Comparison of ENCODE assay signal across 25 cellular contexts in genomic region chr21:38881041-38881570, GRCh38.
A peak's percentile ranks its signal among the peaks of the same experiment; 100 is the strongest.
DNase-seq lines count a peak whose midpoint lies in the region; ATAC-seq, FAIRE-seq and TF ChIP-seq lines count a peak whose summit lies in the region.
"Had no signal": no experiment of that assay in that cellular context is flagged by ENCODE, and none has a peak within 500 bp of the region (broad histone marks: within the 10 kb centered on the region; RNA-seq: fewer than 3 reads in every experiment).

No MANE protein-coding gene starts in this region.

- BruUV-seq in HepG2 (replicated peaks; lab: Mats Ljungman, UMichigan) (no TSS peak), OCI-LY7 (replicated peaks; lab: Mats Ljungman, UMichigan) (no TSS peak)

- H3K4me1 ChIP-seq in liver (ENCODE audit: control insufficient read depth in 4 of 4, insufficient read depth in 4 of 4, low read length in 3 of 4) (peaks cover 1 to 15% (median 7%) of the 10 kb centered on the region in 4 donors), HepG2 (ENCODE audit: insufficient read depth, low read length) (peaks cover 8% of the 10 kb centered on the region), OCI-LY7 (ENCODE audit: insufficient read depth, low read length, poor library complexity, severe bottlenecking) (no peaks in the 10 kb centered on the region), pancreas (no peaks in the 10 kb centered on the region)

- POLR2A ChIA-PET in HepG2 (lab: Yijun Ruan, JAX) (no interaction called here), OCI-LY7 (lab: Charles Lee) (no interaction called here)

- H3K79me2 ChIP-seq in HepG2 (ENCODE audit: insufficient read depth, low read length) (no peaks in the 10 kb centered on the region), OCI-LY7 (ENCODE audit: insufficient read depth, low read depth, low read length) (no peaks in the 10 kb centered on the region)

- peak in 1 of 2 donors; percentile 14 for TF ChIP-seq RAD21 in liver (IDR thresholded peaks at IDR 0.05)
- TF ChIP-seq RAD21 in HepG2 (CRISPR knock-in tag; IDR thresholded peaks at IDR 0.05), result no peak

- ATAC-seq in HepG2 (no peak), HG03135 (IDR thresholded peaks at IDR 0.05; ENCODE audit: unreplicated experiment) (no peak), pancreas (no peak)
- ATAC-seq: GM23338, HCT116 had no signal

- H3K9me2 ChIP-seq in OCI-LY7 (ENCODE audit: insufficient read depth, low read length), result no peaks in the 10 kb centered on the region

- DNase-seq in HepG2 (ENCODE audit: low spot score) (no peak), fibroblast of villous mesenchyme (ENCODE audit: low read depth) (peak; percentile 80), OCI-LY7 (ENCODE audit: low spot score) (no peak), pancreas (no peak), SKM-1 (lab: John Stamatoyannopoulos, UW; ENCODE audit: unreplicated experiment) (no peak)
- DNase-seq: ACHN; AML-193; BE2C; Calu3; CD4-positive, alpha-beta T cell; COR-L47; DMS53; DMS79 treated with DMSO at 0.1 percent for 48 hours; GF-D8; H9 had no signal

- H4K20me1 ChIP-seq in HepG2 (ENCODE audit: insufficient read depth, low read length) (no peaks in the 10 kb centered on the region), OCI-LY7 (ENCODE audit: insufficient read depth, low read length) (no peaks in the 10 kb centered on the region)
- H4K20me1 ChIP-seq: BLaER1 treated with 17β-estradiol and CSF1 and Interleukin-3, amounts not matched to agents 10 nM and 100 nM had no signal

- H3K27me3 ChIP-seq in liver (ENCODE audit: control insufficient read depth in 4 of 4, insufficient read depth in 4 of 4, low read length in 3 of 4), result no peaks in the 10 kb centered on the region
- H3K27me3 ChIP-seq in HepG2 (ENCODE audit: control insufficient read depth in 1 of 2, insufficient read depth in 2 of 2, low read length in 2 of 2), result no peaks in the 10 kb centered on the region
- H3K27me3 ChIP-seq in pancreas, result peaks cover 0 to 4% (median 0%) of the 10 kb centered on the region in 4 donors
- H3K27me3 ChIP-seq: BE2C; BLaER1 treated with 17β-estradiol and CSF1 and Interleukin-3, amounts not matched to agents 10 nM and 100 nM had no signal

- TF ChIP-seq CTCF in liver (IDR thresholded peaks at IDR 0.05; ENCODE audit: low read depth, low read length, missing input control), result no peak
- no peak for TF ChIP-seq CTCF in HepG2 (CRISPR knock-in tag; IDR thresholded peaks at IDR 0.05)
- no peak for TF ChIP-seq CTCF in fibroblast of villous mesenchyme (IDR thresholded peaks at IDR 0.05; ENCODE audit: insufficient read depth, low read depth, low read length)
- no peak for TF ChIP-seq CTCF in OCI-LY7 (conservative IDR thresholded peaks at IDR 0.05; ENCODE audit: low read length)
- TF ChIP-seq CTCF in pancreas (IDR thresholded peaks at IDR 0.05), result no peak

- H3K27ac ChIP-seq in liver (ENCODE audit: low read depth in 1 of 2, low read length in 2 of 2) (peak overlapping the region; percentile 18 to 70), HepG2 (ENCODE audit: extremely low read length, insufficient read depth, low read length) (no peak overlapping the region), OCI-LY7 (ENCODE audit: low read depth, low read length, poor library complexity, severe bottlenecking) (no peak overlapping the region), pancreas (no peak overlapping the region)
- H3K27ac ChIP-seq: 22Rv1; BLaER1 treated with 17β-estradiol and CSF1 and Interleukin-3, amounts not matched to agents 10 nM and 100 nM had no signal

- H2AFZ ChIP-seq in HepG2 (ENCODE audit: low read length) (no peak overlapping the region), OCI-LY7 (ENCODE audit: low read length) (no peak overlapping the region)
- H2AFZ ChIP-seq: GM23338 had no signal

- WGBS in liver, result 82% methylated on average over 1 of the region's 1 CpG
- WGBS in HepG2 (ENCODE audit: low lambda C conversion rate), result 3% methylated on average over 1 of the region's 1 CpG
- 57 to 58% methylated on average over 1 of the region's 1 CpG for WGBS in pancreas, 2 donors

- H3K4me3 ChIP-seq in liver (ENCODE audit: low read depth in 1 of 3, low read length in 3 of 3) (no peak overlapping the region), HepG2 (replicated peaks in 1 of 3; ENCODE audit: insufficient read depth in 1 of 3, low read depth in 2 of 3, low read length in 3 of 3) (no peak overlapping the region), fibroblast of villous mesenchyme (ENCODE audit: low read depth, low read length) (no peak overlapping the region), OCI-LY7 (ENCODE audit: low read depth, low read length, poor library complexity, severe bottlenecking) (no peak overlapping the region), pancreas (no peak overlapping the region)
- H3K4me3 ChIP-seq: BLaER1 treated with 17β-estradiol and CSF1 and Interleukin-3, amounts not matched to agents 10 nM and 100 nM; GM23338 had no signal

- H3K4me2 ChIP-seq in HepG2 (ENCODE audit: low read depth, low read length) (no peak overlapping the region), OCI-LY7 (ENCODE audit: low read length) (no peak overlapping the region)
- H3K4me2 ChIP-seq: BLaER1 treated with 17β-estradiol and CSF1 and Interleukin-3, amounts not matched to agents 10 nM and 100 nM; GM23338 had no signal

- TF ChIP-seq POLR2A in HepG2 (IDR thresholded peaks at IDR 0.05; ENCODE audit: insufficient read depth in 1 of 2, low read depth in 2 of 2, low read length in 2 of 2), result no peak

- H3K36me3 ChIP-seq in liver (ENCODE audit: control insufficient read depth in 4 of 4, insufficient read depth in 3 of 4, low read depth in 1 of 4, low read length in 3 of 4) (no peaks in the 10 kb centered on the region), HepG2 (replicated peaks in 1 of 2; ENCODE audit: control insufficient read depth in 1 of 2, insufficient read depth in 2 of 2, low read length in 2 of 2) (no peaks in the 10 kb centered on the region), OCI-LY7 (ENCODE audit: insufficient read depth, low read length) (no peaks in the 10 kb centered on the region), pancreas (no peaks in the 10 kb centered on the region)
- H3K36me3 ChIP-seq: BE2C; BLaER1 treated with 17β-estradiol and CSF1 and Interleukin-3, amounts not matched to agents 10 nM and 100 nM had no signal

- FAIRE-seq in HepG2 (lab: Jason Lieb, UNC) (no peak), endometrium (lab: Jason Lieb, UNC) (peak; percentile 100), pancreas (lab: Jason Lieb, UNC) (no peak)
- FAIRE-seq: A204.1, GM12891, GM18507 had no signal

- H3K9me3 ChIP-seq in liver (ENCODE audit: control insufficient read depth in 4 of 4, low read length in 3 of 4), result peaks cover 0 to 1% (median 0%) of the 10 kb centered on the region in 4 donors
- H3K9me3 ChIP-seq in HepG2 (ENCODE audit: low read length), result peaks cover 27% of the 10 kb centered on the region
- H3K9me3 ChIP-seq in OCI-LY7 (ENCODE audit: low read length), result peaks cover 12% of the 10 kb centered on the region
- no peaks in the 10 kb centered on the region for H3K9me3 ChIP-seq in pancreas
- H3K9me3 ChIP-seq: BE2C had no signal

- CTCF ChIA-PET in HepG2 (lab: Yijun Ruan, JAX; ENCODE audit: low intra/inter-chr PET ratio, low total read pairs) (no interaction called here), OCI-LY7 (lab: Charles Lee; ENCODE audit: unreplicated experiment) (no interaction called here)

- intact Hi-C loops in HepG2 (cut with micrococcal nuclease; ENCODE audit: unreplicated experiment) (no loop called here), OCI-LY7 (cut with micrococcal nuclease; ENCODE audit: unreplicated experiment) (no loop called here), pancreas (cut with DNase I) (no loop called here)

- in situ Hi-C loops in HepG2 (cut with HindIII; ENCODE audit: extremely low pct_ligation_motif_present, low pct_unique_long_range_greater_than_20kb), result no loop called here

- TF ChIP-seq EP300 in HepG2 (IDR thresholded peaks at IDR 0.05; ENCODE audit: low read depth in 2 of 2, low read length in 2 of 2) (no peak), HepG2 (CRISPR knock-in tag; IDR thresholded peaks at IDR 0.05; ENCODE audit: borderline replicate concordance) (no peak)

- H3K9ac ChIP-seq in liver (ENCODE audit: low read depth in 1 of 2, low read length in 2 of 2), result no peak overlapping the region
- no peak overlapping the region for H3K9ac ChIP-seq in HepG2 (ENCODE audit: insufficient read depth, low read depth, low read length)
- H3K9ac ChIP-seq: BLaER1 treated with 17β-estradiol and CSF1 and Interleukin-3, amounts not matched to agents 10 nM and 100 nM had no signal

TF ChIP-seq in liver, 16 proteins besides CTCF, POLR2A, EP300 and RAD21 (continues in another document):
- TF ChIP-seq GABPA (IDR thresholded peaks at IDR 0.05 in 1 of 2, conservative IDR thresholded peaks at IDR 0.05 in 1 of 2) (no peak), RXRA (IDR thresholded peaks at IDR 0.05) (peak; percentile 9 to 16), YY1 (IDR thresholded peaks at IDR 0.05) (no peak)
- TF ChIP-seq, protein P1, sequence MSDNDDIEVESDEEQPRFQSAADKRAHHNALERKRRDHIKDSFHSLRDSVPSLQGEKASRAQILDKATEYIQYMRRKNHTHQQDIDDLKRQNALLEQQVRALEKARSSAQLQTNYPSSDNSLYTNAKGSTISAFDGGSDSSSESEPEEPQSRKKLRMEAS (IDR thresholded peaks at IDR 0.05), result peak; percentile 20

TF ChIP-seq in HepG2, 621 proteins besides CTCF, POLR2A, EP300 and RAD21:
- no peak for TF ChIP-seq ZNF788 (CRISPR knock-in tag; IDR thresholded peaks at IDR 0.05; ENCODE audit: borderline replicate concordance)
- TF ChIP-seq PHF21A (CRISPR knock-in tag; IDR thresholded peaks at IDR 0.05), result no peak
- TF ChIP-seq RBM22 (optimal IDR thresholded peaks at IDR 0.05; ENCODE audit: low read length), result no peak
- no peak for TF ChIP-seq ZNF670 (CRISPR knock-in tag; IDR thresholded peaks at IDR 0.05; ENCODE audit: borderline replicate concordance)
- no peak for TF ChIP-seq HNRNPLL (IDR thresholded peaks at IDR 0.05; ENCODE audit: low read depth, low read length, poor library complexity, severe bottlenecking)

Comparison
In these comparisons a context has a peak if more than half of its experiments do, and no peak if none do; other contexts are left out.
1. H3K27ac ChIP-seq: peak in liver (2 of 2); none in HepG2 (single experiment), OCI-LY7 (single experiment) and pancreas (0 of 4).